In genomic region chr7:155227788-155228458, GRCh38 we compare ENCODE assay signal across 30 cellular contexts.
DNase-seq lines count a peak whose midpoint lies in the region; ATAC-seq, FAIRE-seq and TF ChIP-seq lines count a peak whose summit lies in the region.
"Had no signal": no experiment of that assay in that cellular context is flagged by ENCODE, and none has a peak within 500 bp of the region (broad histone marks: within the 10 kb centered on the region; RNA-seq: fewer than 3 reads in every experiment).

No MANE protein-coding gene starts in this region.

- H3K9me3 Mint-ChIP-seq in nephron: no peaks in the 10 kb centered on the region
- H3K9me3 Mint-ChIP-seq in stimulated activated effector memory CD8-positive, alpha-beta T cell treated with anti-CD3 and anti-CD28 coated beads, Interleukin-12 subunit alpha, Interleukin-12 subunit beta, amount 100 ng/mL, for 72 hours: no peaks in the 10 kb centered on the region
- H3K9me3 Mint-ChIP-seq: activated CD4-positive, alpha-beta memory T cell treated with anti-CD3 and anti-CD28 coated beads for 36 hours; CD8-positive, alpha-beta memory T cell; dendritic cell treated with granulocyte-macrophage colony-stimulating factor and Interleukin-4, amounts not matched to agents 40 ng/mL and 50 ng/mL, for 4 days; naive thymus-derived CD8-positive, alpha-beta T cell had no signal

- CTCF ChIA-PET in H1 (lab: Charles Lee; ENCODE audit: partially characterized antibody): interaction anchor here (0.7 to 1.8 kb wide), 7 partner anchors 9 to 123 kb away, joined by 3 to 10 read pairs (median 3); no protein-coding TSS in a partner anchor

- TF ChIP-seq CTCF in H1 (IDR thresholded peaks at IDR 0.05; ENCODE audit: control extremely low read depth in 1 of 3, insufficient read depth in 1 of 3, low read depth in 1 of 3, low read length in 3 of 3): no peak
- no peak for TF ChIP-seq CTCF in nephron (IDR thresholded peaks at IDR 0.05; ENCODE audit: unreplicated experiment in 3 of 3)

- no peak overlapping the region for H3K4ac ChIP-seq in H1 (replicated peaks; ENCODE audit: insufficient read length, low read depth, low read length)

- H3K9ac ChIP-seq in H1 (replicated peaks in 1 of 4; ENCODE audit: extremely low read depth in 1 of 4, low read depth in 3 of 4, low read length in 3 of 4): no peak overlapping the region
- H3K9ac ChIP-seq: parathyroid adenoma had no signal

- no peak overlapping the region for H3K14ac ChIP-seq in H1 (ENCODE audit: insufficient read length)

- peak overlapping the region in 2 of 3 experiments; percentile 29 to 30 for H3K27ac Mint-ChIP-seq in nephron
- peak overlapping the region; percentile 41 for H3K27ac Mint-ChIP-seq in stimulated activated effector memory CD8-positive, alpha-beta T cell treated with anti-CD3 and anti-CD28 coated beads, Interleukin-12 subunit alpha, Interleukin-12 subunit beta, amount 100 ng/mL, for 72 hours
- H3K27ac Mint-ChIP-seq: activated CD4-positive, alpha-beta memory T cell treated with anti-CD3 and anti-CD28 coated beads for 36 hours; activated naive CD8-positive, alpha-beta T cell; dendritic cell treated with granulocyte-macrophage colony-stimulating factor and Interleukin-4, amounts not matched to agents 40 ng/mL and 50 ng/mL, for 4 days had no signal

- peak overlapping the region; percentile 86; the same call in 1 of the 2 replicates for H2BK20ac ChIP-seq in H1 (ENCODE audit: low read length)

- H3K27me3 ChIP-seq in H1 (replicated peaks in 1 of 4; ENCODE audit: control insufficient read depth in 3 of 4, extremely low read depth in 1 of 4, insufficient read depth in 3 of 4, low read length in 3 of 4): peaks cover 0 to 15% (median 7%) of the 10 kb centered on the region in 4 experiments; a peak in 5 of 7 replicates
- no peaks in the 10 kb centered on the region for H3K27me3 ChIP-seq in small intestine (ENCODE audit: control insufficient read depth in 2 of 2, insufficient read depth in 2 of 2, low read length in 2 of 2)
- H3K27me3 ChIP-seq: ascending aorta had no signal

- peaks cover 86% of the 10 kb centered on the region for H3K4me1 Mint-ChIP-seq in nephron
- peaks cover 13% of the 10 kb centered on the region for H3K4me1 Mint-ChIP-seq in stimulated activated effector memory CD8-positive, alpha-beta T cell treated with anti-CD3 and anti-CD28 coated beads, Interleukin-12 subunit alpha, Interleukin-12 subunit beta, amount 100 ng/mL, for 72 hours
- H3K4me1 Mint-ChIP-seq: CD8-positive, alpha-beta memory T cell had no signal

- H2BK12ac ChIP-seq in H1 (ENCODE audit: low read depth, low read length): 0 out of 2 replicates have a peak overlapping the region, but pooled peaks have one; percentile 72

- no peak for TF ChIP-seq POLR2A in H1 (IDR thresholded peaks at IDR 0.05; ENCODE audit: control extremely low read depth in 1 of 2, low read depth in 2 of 2, low read length in 2 of 2)

- FAIRE-seq in H1 (lab: Jason Lieb, UNC): no peak
- no peak for FAIRE-seq in small intestine (lab: Jason Lieb, UNC)
- FAIRE-seq: H54 had no signal

- H3K9me3 ChIP-seq in H1 (ENCODE audit: insufficient read depth in 2 of 2, low read depth in 1 of 2, low read length in 1 of 2) (no peaks in the 10 kb centered on the region; a peak in 1 of 4 replicates), small intestine (ENCODE audit: control insufficient read depth, low read depth) (no peaks in the 10 kb centered on the region)
- H3K9me3 ChIP-seq: ascending aorta had no signal

- peaks cover 17% of the 10 kb centered on the region for H3K27me3 Mint-ChIP-seq in nephron (ENCODE audit: low read depth)
- H3K27me3 Mint-ChIP-seq: activated CD4-positive, alpha-beta memory T cell treated with anti-CD3 and anti-CD28 coated beads for 36 hours; activated naive CD8-positive, alpha-beta T cell had no signal

- no peaks in the 10 kb centered on the region for H3K79me1 ChIP-seq in H1 (ENCODE audit: low read depth, low read length)

- no peak overlapping the region for H2AK5ac ChIP-seq in H1 (ENCODE audit: low read depth, low read length)

- no peaks in the 10 kb centered on the region for H3K36me3 ChIP-seq in H1 (ENCODE audit: control insufficient read depth in 2 of 4, insufficient read depth in 4 of 4, low read length in 3 of 4)
- H3K36me3 ChIP-seq in small intestine (ENCODE audit: control insufficient read depth in 2 of 2, insufficient read depth in 2 of 2, low read length in 2 of 2): no peaks in the 10 kb centered on the region
- H3K36me3 ChIP-seq: ascending aorta had no signal

- no peak overlapping the region for H3K56ac ChIP-seq in H1 (replicated peaks; ENCODE audit: insufficient read length, low read depth, low read length)

- no peak overlapping the region for H3K23ac ChIP-seq in H1 (ENCODE audit: insufficient read length)

- no peak overlapping the region for H3K4me3 ChIP-seq in H1 (ENCODE audit: extremely low read depth in 1 of 4, insufficient read depth in 2 of 4, low read depth in 3 of 4, low read length in 4 of 4)
- H3K4me3 ChIP-seq in small intestine (ENCODE audit: low read depth in 1 of 2, low read length in 2 of 2): no peak overlapping the region
- H3K4me3 ChIP-seq: ascending aorta had no signal

- H3K23me2 ChIP-seq in H1 (ENCODE audit: low read depth, low read length): no peaks in the 10 kb centered on the region

- peak overlapping the region; percentile 90 for H3K18ac ChIP-seq in H1 (ENCODE audit: extremely low read depth, low read length)

- ATAC-seq in Right ventricle myocardium inferior: peak; percentile 27
- no peak for ATAC-seq in Right ventricle myocardium superior (ENCODE audit: poor library complexity)
- peak; percentile 11 for ATAC-seq in stimulated activated effector memory CD8-positive, alpha-beta T cell treated with anti-CD3 and anti-CD28 coated beads, Interleukin-12 subunit alpha, Interleukin-12 subunit beta, amount 100 ng/mL, for 72 hours
- ATAC-seq in HG02973 (IDR thresholded peaks at IDR 0.05; ENCODE audit: unreplicated experiment): no peak
- ATAC-seq: left colon; naive thymus-derived CD8-positive, alpha-beta T cell; right cardiac atrium had no signal

- POLR2A ChIA-PET in H1 (lab: Charles Lee; ENCODE audit: partially characterized antibody): interaction anchor here (0.8 kb wide), 1 partner anchor 69 kb away, joined by 3 read pairs; no protein-coding TSS in a partner anchor

- no peak overlapping the region for H2BK120ac ChIP-seq in H1 (replicated peaks; ENCODE audit: low read depth, low read length)

- WGBS in H1 (ENCODE audit: extremely low coverage in 1 of 2, insufficient coverage in 1 of 2, insufficient read length in 1 of 2, insufficient replicate concordance in 2 of 2, low coverage in 1 of 2, low lambda C conversion rate in 2 of 2, missing lambda C conversion rate in 1 of 2), 2 experiments: 27% methylated on average over 18 of the region's 22 CpGs; no CpG with 5 or more reads in 1 of the 2 experiments
- 86 to 93% (median 90%) methylated on average over 22 of the region's 22 CpGs for WGBS in small intestine, 3 donors

- no peaks in the 10 kb centered on the region for H4K20me1 ChIP-seq in H1 (replicated peaks in 1 of 2; ENCODE audit: control insufficient read depth in 1 of 2, insufficient read depth in 2 of 2, low read length in 2 of 2)

- intact Hi-C loops in Right ventricle myocardium inferior (cut with DNase I): no loop called here
- intact Hi-C loops in Right ventricle myocardium superior (cut with DNase I): no loop called here

- TF ChIP-seq EP300 in H1 (IDR thresholded peaks at IDR 0.05; ENCODE audit: borderline replicate concordance in 1 of 2, low read depth in 2 of 2, low read length in 2 of 2): no peak

- H2BK15ac ChIP-seq in H1 (ENCODE audit: low read length): 0 out of 2 replicates have a peak overlapping the region, but pooled peaks have one; percentile 81

- H4K91ac ChIP-seq in H1 (replicated peaks; ENCODE audit: insufficient read length, low read length): peak overlapping the region; percentile 49

- H3K36me3 Mint-ChIP-seq in nephron (ENCODE audit: low read depth): no peaks in the 10 kb centered on the region
- H3K36me3 Mint-ChIP-seq in stimulated activated effector memory CD8-positive, alpha-beta T cell treated with anti-CD3 and anti-CD28 coated beads, Interleukin-12 subunit alpha, Interleukin-12 subunit beta, amount 100 ng/mL, for 72 hours: no peaks in the 10 kb centered on the region
- H3K36me3 Mint-ChIP-seq: activated CD4-positive, alpha-beta memory T cell treated with anti-CD3 and anti-CD28 coated beads for 36 hours; activated naive CD8-positive, alpha-beta T cell; CD8-positive, alpha-beta memory T cell; naive thymus-derived CD8-positive, alpha-beta T cell had no signal

- peaks cover 0 to 25% (median 18%) of the 10 kb centered on the region in 4 experiments; a peak in 6 of 7 replicates for H3K4me1 ChIP-seq in H1 (replicated peaks in 1 of 4; ENCODE audit: control insufficient read depth in 3 of 4, insufficient read depth in 4 of 4, low read length in 3 of 4)
- H3K4me1 ChIP-seq in small intestine (ENCODE audit: control insufficient read depth in 2 of 2, insufficient read depth in 1 of 2, low read depth in 1 of 2, low read length in 1 of 2): peaks cover 0 to 3% of the 10 kb centered on the region in 2 donors
- H3K4me1 ChIP-seq: ascending aorta, parathyroid adenoma had no signal

- H3K79me2 ChIP-seq in H1 (ENCODE audit: control insufficient read depth in 1 of 2, insufficient read depth in 2 of 2, low read length in 2 of 2): no peaks in the 10 kb centered on the region
- H3K79me2 ChIP-seq: parathyroid adenoma had no signal

- DNase-seq in Right ventricle myocardium inferior (ENCODE audit: missing footprints): no peak
- no peak for DNase-seq in Right ventricle myocardium superior
- peak in 1 of 2 experiments; percentile 53 for DNase-seq in H1 (ENCODE audit: low read depth in 1 of 2, low spot score in 2 of 2)
- no peak for DNase-seq in stimulated activated effector memory CD8-positive, alpha-beta T cell treated with anti-CD3 and anti-CD28 coated beads, Interleukin-12 subunit alpha, Interleukin-12 subunit beta, amount 100 ng/mL, for 72 hours (ENCODE audit: low spot score in 2 of 2)
- DNase-seq in HUDEP-2 (lab: John Stamatoyannopoulos, UW; ENCODE audit: unreplicated experiment in 76 of 76): no peak
- DNase-seq in small intestine: no peak
- DNase-seq: 8988T; activated CD4-positive, alpha-beta memory T cell treated with anti-CD3 and anti-CD28 coated beads for 36 hours; AML-193; caudate nucleus; CD8-positive, alpha-beta memory T cell; DMS53; GF-D8; left colon; naive thymus-derived CD8-positive, alpha-beta T cell; NCI-H1105; NCI-H2081; NCI-H345; NCI-H774; stimulated activated CD8-positive, alpha-beta memory T cell treated with anti-CD3 and anti-CD28 coated beads, Interleukin-4, amount 100 ng/mL, for 48 hours; T1000 had no signal

- H4K5ac ChIP-seq in H1 (ENCODE audit: insufficient read length, low read depth, low read length): no peak overlapping the region

- H2BK5ac ChIP-seq in H1 (ENCODE audit: low read depth, low read length): peak overlapping the region; percentile 85; the same call in 1 of the 2 replicates

- H3K4me3 Mint-ChIP-seq in nephron: no peak overlapping the region
- H3K4me3 Mint-ChIP-seq in stimulated activated effector memory CD8-positive, alpha-beta T cell treated with anti-CD3 and anti-CD28 coated beads, Interleukin-12 subunit alpha, Interleukin-12 subunit beta, amount 100 ng/mL, for 72 hours: no peak overlapping the region
- H3K4me3 Mint-ChIP-seq: activated CD4-positive, alpha-beta memory T cell treated with anti-CD3 and anti-CD28 coated beads for 36 hours; activated naive CD8-positive, alpha-beta T cell; CD8-positive, alpha-beta memory T cell; dendritic cell treated with granulocyte-macrophage colony-stimulating factor and Interleukin-4, amounts not matched to agents 40 ng/mL and 50 ng/mL, for 4 days; naive thymus-derived CD8-positive, alpha-beta T cell had no signal

- no peak overlapping the region for H2AFZ ChIP-seq in H1 (ENCODE audit: low read length)
- H2AFZ ChIP-seq: parathyroid adenoma had no signal

- peak overlapping the region; percentile 32 to 35; a peak in 3 of 4 replicates for H3K4me2 ChIP-seq in H1 (ENCODE audit: insufficient read depth in 1 of 2, low read depth in 2 of 2, low read length in 2 of 2)

- TF ChIP-seq RAD21 in H1 (IDR thresholded peaks at IDR 0.05 in 1 of 2, conservative IDR thresholded peaks at IDR 0.05 in 1 of 2; ENCODE audit: low read depth in 2 of 2, low read length in 2 of 2): no peak

- no peak overlapping the region for H3K27ac ChIP-seq in H1 (ENCODE audit: low read depth, low read length)
- no peak overlapping the region for H3K27ac ChIP-seq in small intestine (ENCODE audit: low read depth in 1 of 2, low read length in 1 of 2)
- H3K27ac ChIP-seq: ascending aorta, HL-60, parathyroid adenoma had no signal

- peak overlapping the region; percentile 62 for H4K8ac ChIP-seq in H1 (ENCODE audit: extremely low read depth, insufficient read depth, low read length)

Comparison
In these comparisons a context has a peak if more than half of its experiments do, and no peak if none do; other contexts are left out.
1. ATAC-seq: peak in Right ventricle myocardium inferior (single experiment) and stimulated activated effector memory CD8-positive, alpha-beta T cell treated with anti-CD3 and anti-CD28 coated beads, Interleukin-12 subunit alpha, Interleukin-12 subunit beta, amount 100 ng/mL, for 72 hours (single experiment); none in Right ventricle myocardium superior (single experiment) and HG02973 (single experiment).